Comparison of ENCODE assay signal across 15 cellular contexts in the genomic region with DNA sequence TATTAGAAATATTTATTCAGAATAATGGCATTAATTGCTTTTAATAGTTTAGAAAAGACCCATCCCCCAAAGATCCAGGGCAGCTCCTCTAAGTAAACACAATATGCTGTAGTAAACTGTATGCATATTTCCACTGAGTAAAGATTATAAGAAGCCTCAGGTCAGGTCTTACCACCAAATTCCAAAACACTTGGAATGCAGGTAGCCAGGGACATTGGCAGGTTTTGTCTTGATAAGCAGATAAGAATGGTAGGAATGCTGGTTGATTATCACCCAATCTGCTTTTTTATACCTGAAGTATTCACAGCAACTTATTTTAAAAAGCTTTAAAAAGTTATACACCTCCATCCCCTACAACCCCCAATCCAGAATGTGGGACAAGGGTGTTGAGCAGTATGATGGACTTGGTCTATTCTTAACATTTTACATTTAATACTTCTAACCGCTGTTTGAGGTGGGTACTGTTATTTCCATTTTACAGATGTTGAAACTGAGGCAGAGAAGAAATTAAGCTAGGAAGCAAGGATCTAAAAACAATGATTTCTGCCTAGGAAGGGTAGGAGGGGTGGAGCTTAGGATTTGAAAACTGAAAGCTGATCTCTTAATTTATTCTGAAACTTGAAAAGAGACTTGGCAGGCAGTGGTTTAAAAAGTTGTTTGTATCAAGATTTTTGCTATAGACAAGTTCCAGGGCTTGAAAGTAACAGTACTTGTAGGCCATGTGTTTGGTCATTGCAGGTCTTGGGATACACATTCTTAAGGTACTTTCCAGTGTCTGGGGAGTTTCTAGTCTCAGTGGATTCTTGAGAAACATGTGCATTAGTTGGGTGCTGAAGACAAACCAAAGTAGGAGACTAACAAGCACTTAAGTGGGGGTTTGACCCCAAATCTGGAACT. TPM values are rescaled to one million over a fixed set of nuclear protein-coding genes. Genes with fewer than 3 reads are reported as not detected.
DNase-seq lines count a peak whose midpoint lies in the region; ATAC-seq, FAIRE-seq and TF ChIP-seq lines count a peak whose summit lies in the region.
"Had no signal": no experiment of that assay in that cellular context is flagged by ENCODE, and none has a peak within 500 bp of the region (broad histone marks: within the 10 kb centered on the region; RNA-seq: fewer than 3 reads in every experiment).

No MANE protein-coding gene starts in this region.

- intact Hi-C loops in left lung (cut with DNase I): no loop called here

- H3K9me3 ChIP-seq in left lung: no peaks in the 10 kb centered on the region
- H3K9me3 ChIP-seq: tibial nerve had no signal

- TF ChIP-seq CTCF in GM12865 (IDR thresholded peaks at IDR 0.05; ENCODE audit: insufficient read depth, low read depth, low read length, missing control alignments) (no peak), VCaP (conservative IDR thresholded peaks at IDR 0.05) (no peak), left lung (IDR thresholded peaks at IDR 0.05) (no peak)

- no peak for FAIRE-seq in urothelium cell line (lab: Jason Lieb, UNC)

- peaks cover 0 to 13% of the 10 kb centered on the region in 2 donors for H3K4me1 ChIP-seq in left lung
- H3K4me1 ChIP-seq: neural progenitor cell, tibial nerve had no signal

- H3K27ac ChIP-seq in VCaP: peak overlapping the region; percentile 74
- no peak overlapping the region for H3K27ac ChIP-seq in left lung
- H3K27ac ChIP-seq: neural progenitor cell, tibial nerve had no signal

- DNase-seq in GM12865 (ENCODE audit: low read depth) (peak; percentile 85), left lung (no peak), AG20443 (ENCODE audit: low spot score) (no peak), activated gamma-delta T cell treated with Interleukin-2 at 50 U/mL for 16 hours (no peak), urothelium cell line (ENCODE audit: low spot score) (no peak)
- DNase-seq: effector CD8-positive, alpha-beta T cell; HFFc6; left cardiac atrium; NCI-H187 treated with DMSO at 0.1 percent for 48 hours had no signal

- no peaks in the 10 kb centered on the region for H3K36me3 ChIP-seq in left lung
- H3K36me3 ChIP-seq: neural progenitor cell, tibial nerve had no signal

- H3K27me3 ChIP-seq in left lung: no peaks in the 10 kb centered on the region
- H3K27me3 ChIP-seq: neural progenitor cell had no signal

- no peak overlapping the region for H3K4me3 ChIP-seq in GM12865 (ENCODE audit: low read depth, low read length)
- H3K4me3 ChIP-seq in left lung: no peak overlapping the region
- H3K4me3 ChIP-seq: neural progenitor cell, tibial nerve had no signal

- ATAC-seq in GM21390 (IDR thresholded peaks at IDR 0.05; ENCODE audit: unreplicated experiment): peak; percentile 37
- ATAC-seq in left lung: peak; percentile 30
- ATAC-seq in GM21737 (IDR thresholded peaks at IDR 0.05; ENCODE audit: unreplicated experiment): no peak
- ATAC-seq: left cardiac atrium, SK-N-SH treated with all-trans-retinoic acid at 6 μM for 48 hours had no signal

RNA-seq across cellular contexts. Expression of gene THEM4, which starts 15.6 kb away (rescaled TPM):
- total RNA-seq in left lung: 10 to 100 TPM; 10.6 to 13.7 TPM
